In the genomic region with DNA sequence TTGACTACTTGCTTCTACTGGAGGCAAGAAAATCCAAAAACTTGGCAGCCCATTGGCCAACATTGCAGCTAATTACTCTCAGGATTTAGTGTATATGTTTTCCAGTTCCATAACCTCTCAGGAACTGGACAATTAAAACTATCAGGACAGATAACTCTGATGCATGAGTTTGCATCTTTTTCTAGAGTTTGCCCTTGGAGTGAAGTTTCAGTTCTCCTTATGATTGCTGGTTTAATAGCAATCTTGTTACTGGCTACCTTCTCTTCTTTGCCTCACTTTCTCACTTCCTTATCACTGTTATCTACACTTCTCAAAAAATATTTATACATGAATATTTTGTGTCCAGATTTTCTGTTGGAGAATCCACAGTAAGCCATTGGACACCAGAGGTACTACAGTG, we compare ENCODE assay signal across 16 cellular contexts.
"Had no signal": no experiment of that assay in that cellular context is flagged by ENCODE, and none has a peak within 500 bp of the region (broad histone marks: within the 10 kb centered on the region; RNA-seq: fewer than 3 reads in every experiment).

No MANE protein-coding gene starts in this region.

- ATAC-seq: esophagus mucosa, heart right ventricle, pancreas, right cardiac atrium had no signal

- H3K36me3 Mint-ChIP-seq: naive B cell, type B pancreatic cell had no signal

- H3K27me3 Mint-ChIP-seq: naive B cell, progenitor cell of endocrine pancreas, type B pancreatic cell had no signal

- H3K4me3 Mint-ChIP-seq: naive B cell, nephron, type B pancreatic cell had no signal

- H3K4me1 Mint-ChIP-seq: naive B cell, nephron had no signal

- H3K9me3 Mint-ChIP-seq: nephron, type B pancreatic cell had no signal

- DNase-seq: effector memory CD4-positive, alpha-beta T cell; heart right ventricle; hypothalamus; kidney glomerular epithelial cell; mesendoderm; naive B cell; occipital lobe; pancreas; small intestine; stimulated activated CD4-positive, alpha-beta T cell treated with anti-CD3 and anti-CD28 coated beads, Interleukin-12 subunit alpha, Interleukin-12 subunit beta, amount 100 ng/mL, for 4 hours; stimulated activated naive CD4-positive, alpha-beta T cell treated with Interleukin-2 at 50 U/mL for 16 hours had no signal

- H3K27ac Mint-ChIP-seq: naive B cell, nephron, progenitor cell of endocrine pancreas, type B pancreatic cell had no signal
